In genomic region chr1:76260279-76260678, GRCh38 we compare ENCODE assay signal across 25 cellular contexts.
DNase-seq lines count a peak whose midpoint lies in the region; ATAC-seq and TF ChIP-seq lines count a peak whose summit lies in the region.
"Had no signal": no experiment of that assay in that cellular context is flagged by ENCODE, and none has a peak within 500 bp of the region (broad histone marks: within the 10 kb centered on the region; RNA-seq: fewer than 3 reads in every experiment).

No MANE protein-coding gene starts in this region.

- H3K4me3 Mint-ChIP-seq in activated naive CD8-positive, alpha-beta T cell treated with anti-CD3 and anti-CD28 coated beads for 36 hours = no peak overlapping the region
- H3K4me3 Mint-ChIP-seq: activated T-helper 1 cell treated with anti-CD3 and anti-CD28 coated beads, Interleukin-12 subunit alpha, Interleukin-12 subunit beta, Interleukin-2, Interleukin-4 antibody, amounts not matched to agents 30 ng/mL and 10 ng/mL and 1 ng/mL, durations not matched to agents 14 hours and 24 hours and 36 hours; immature natural killer cell; stimulated activated effector memory CD8-positive, alpha-beta T cell treated with anti-CD3 and anti-CD28 coated beads, Interleukin-12 subunit alpha, Interleukin-12 subunit beta, amount 100 ng/mL, for 72 hours had no signal

- H3K4me1 ChIP-seq in right cardiac atrium (ENCODE audit: control insufficient read depth, insufficient read depth, low read length) = no peaks in the 10 kb centered on the region
- peaks cover 7% of the 10 kb centered on the region for H3K4me1 ChIP-seq in left ventricle myocardium inferior
- peaks cover 6% of the 10 kb centered on the region for H3K4me1 ChIP-seq in hepatocyte (ENCODE audit: insufficient read depth)
- H3K4me1 ChIP-seq: SJCRH30 had no signal

- H3K27ac ChIP-seq in right cardiac atrium (ENCODE audit: low read length) (no peak overlapping the region), left ventricle myocardium inferior (replicated peaks) (no peak overlapping the region), hepatocyte (no peak overlapping the region)
- H3K27ac ChIP-seq: dorsolateral prefrontal cortex, HL-60, neutrophil, SJCRH30 had no signal

- H3K4me2 ChIP-seq in hepatocyte = no peak overlapping the region

- no peaks in the 10 kb centered on the region for H3K27me3 Mint-ChIP-seq in activated naive CD8-positive, alpha-beta T cell treated with anti-CD3 and anti-CD28 coated beads for 36 hours

- H3K9me2 ChIP-seq in hepatocyte (replicated peaks; ENCODE audit: insufficient read depth) = no peaks in the 10 kb centered on the region

- H4K20me1 ChIP-seq in hepatocyte (ENCODE audit: insufficient read depth, poor library complexity, severe bottlenecking) = no peaks in the 10 kb centered on the region

- no peak overlapping the region for H2AFZ ChIP-seq in hepatocyte

- H3K27me3 ChIP-seq in right cardiac atrium (ENCODE audit: control insufficient read depth, insufficient read depth) (no peaks in the 10 kb centered on the region), left ventricle myocardium inferior (ENCODE audit: low read depth) (no peaks in the 10 kb centered on the region), hepatocyte (no peaks in the 10 kb centered on the region)
- H3K27me3 ChIP-seq: dorsolateral prefrontal cortex, neutrophil, SJCRH30 had no signal

- WGBS in right cardiac atrium = 58% methylated on average over 2 of the region's 2 CpGs
- 88% methylated on average over 2 of the region's 2 CpGs for WGBS in hepatocyte (ENCODE audit: low lambda C conversion rate, missing lambda C conversion rate)

- H3K36me3 ChIP-seq in left ventricle myocardium inferior = no peaks in the 10 kb centered on the region
- H3K36me3 ChIP-seq in hepatocyte (replicated peaks; ENCODE audit: insufficient read depth, low read depth) = no peaks in the 10 kb centered on the region
- H3K36me3 ChIP-seq: neutrophil, SJCRH30 had no signal

- DNase-seq in right cardiac atrium = no peak
- no peak for DNase-seq in left ventricle myocardium inferior
- peak; percentile 63 for DNase-seq in SKM-1 (lab: John Stamatoyannopoulos, UW; ENCODE audit: unreplicated experiment)
- no peak for DNase-seq in activated naive CD8-positive, alpha-beta T cell treated with anti-CD3 and anti-CD28 coated beads for 36 hours
- no peak for DNase-seq in stimulated activated naive CD8-positive, alpha-beta T cell treated with anti-CD3 and anti-CD28 coated beads, Interleukin-15, Interleukin-2, amounts not matched to agents 100 U/mL and 50 U/mL, for 24 hours
- DNase-seq in NCI-H774 (lab: John Stamatoyannopoulos, UW) = no peak
- no peak for DNase-seq in hepatocyte (ENCODE audit: low spot score)
- DNase-seq in H4 (ENCODE audit: low spot score) = no peak
- DNase-seq: activated CD4-positive, alpha-beta T cell treated with anti-CD3 and anti-CD28 coated beads for 4 hours; Calu3; DMS79 treated with DMSO at 0.1 percent for 48 hours; dorsolateral prefrontal cortex; hypothalamus; immature natural killer cell; NCI-H1048; NCI-H1694 treated with DMSO at 0.1 percent for 48 hours; NCI-H524 treated with DMSO at 0.1 percent for 48 hours; SJCRH30; stimulated activated CD4-positive, alpha-beta T cell treated with anti-CD3 and anti-CD28 coated beads, Interleukin-12 subunit alpha, Interleukin-12 subunit beta, amount 100 ng/mL, for 4 hours; stimulated activated CD4-positive, alpha-beta T cell treated with anti-CD3 and anti-CD28 coated beads, Interleukin-4, amount 100 ng/mL, for 24 hours had no signal

- intact Hi-C loops in right cardiac atrium (cut with DNase I) (no loop called here), left ventricle myocardium inferior (cut with micrococcal nuclease) (no loop called here)

- peaks cover 60% of the 10 kb centered on the region for H3K4me1 Mint-ChIP-seq in activated naive CD8-positive, alpha-beta T cell treated with anti-CD3 and anti-CD28 coated beads for 36 hours
- H3K4me1 Mint-ChIP-seq: stimulated activated effector memory CD8-positive, alpha-beta T cell treated with anti-CD3 and anti-CD28 coated beads, Interleukin-12 subunit alpha, Interleukin-12 subunit beta, amount 100 ng/mL, for 72 hours had no signal

- H3K36me3 Mint-ChIP-seq in activated naive CD8-positive, alpha-beta T cell treated with anti-CD3 and anti-CD28 coated beads for 36 hours = peaks cover 3% of the 10 kb centered on the region
- H3K36me3 Mint-ChIP-seq: immature natural killer cell; stimulated activated effector memory CD8-positive, alpha-beta T cell treated with anti-CD3 and anti-CD28 coated beads, Interleukin-12 subunit alpha, Interleukin-12 subunit beta, amount 100 ng/mL, for 72 hours had no signal

- peak; percentile 33 to 72 for ATAC-seq in right cardiac atrium
- ATAC-seq in stimulated activated naive CD8-positive, alpha-beta T cell treated with anti-CD3 and anti-CD28 coated beads, Interleukin-15, Interleukin-2, amounts not matched to agents 100 U/mL and 50 U/mL, for 24 hours = peak; percentile 63
- ATAC-seq: sciatic nerve; stimulated activated effector memory CD8-positive, alpha-beta T cell treated with anti-CD3 and anti-CD28 coated beads, Interleukin-12 subunit alpha, Interleukin-12 subunit beta, amount 100 ng/mL, for 72 hours had no signal

- no peak overlapping the region for H3K4me3 ChIP-seq in right cardiac atrium (ENCODE audit: low read length)
- H3K4me3 ChIP-seq in left ventricle myocardium inferior = no peak overlapping the region
- no peak overlapping the region for H3K4me3 ChIP-seq in hepatocyte
- H3K4me3 ChIP-seq: dorsolateral prefrontal cortex, SJCRH30 had no signal

- H3K9me3 ChIP-seq in right cardiac atrium (ENCODE audit: control insufficient read depth, low read length) = no peaks in the 10 kb centered on the region
- no peaks in the 10 kb centered on the region for H3K9me3 ChIP-seq in left ventricle myocardium inferior (replicated peaks)
- no peaks in the 10 kb centered on the region for H3K9me3 ChIP-seq in hepatocyte (ENCODE audit: low read depth)
- H3K9me3 ChIP-seq: neutrophil, SJCRH30 had no signal

- peaks cover 2% of the 10 kb centered on the region for H3K9me3 Mint-ChIP-seq in activated naive CD8-positive, alpha-beta T cell treated with anti-CD3 and anti-CD28 coated beads for 36 hours
- H3K9me3 Mint-ChIP-seq: immature natural killer cell had no signal

- peak overlapping the region; percentile 82 for H3K27ac Mint-ChIP-seq in activated naive CD8-positive, alpha-beta T cell treated with anti-CD3 and anti-CD28 coated beads for 36 hours
- H3K27ac Mint-ChIP-seq: activated T-helper 1 cell treated with anti-CD3 and anti-CD28 coated beads, Interleukin-12 subunit alpha, Interleukin-12 subunit beta, Interleukin-2, Interleukin-4 antibody, amounts not matched to agents 30 ng/mL and 10 ng/mL and 1 ng/mL, durations not matched to agents 14 hours and 24 hours and 36 hours; stimulated activated effector memory CD8-positive, alpha-beta T cell treated with anti-CD3 and anti-CD28 coated beads, Interleukin-12 subunit alpha, Interleukin-12 subunit beta, amount 100 ng/mL, for 72 hours had no signal

- H3K79me2 ChIP-seq in hepatocyte = peaks cover 20% of the 10 kb centered on the region

- TF ChIP-seq CTCF in left ventricle myocardium inferior (IDR thresholded peaks at IDR 0.05; ENCODE audit: borderline replicate concordance) (no peak), hepatocyte (IDR thresholded peaks at IDR 0.05; ENCODE audit: poor library complexity) (no peak)
